10 cellular contexts compared by ENCODE assay signal in genomic region chr10:31129261-31129660, GRCh38.
DNase-seq lines count a peak whose midpoint lies in the region; FAIRE-seq and TF ChIP-seq lines count a peak whose summit lies in the region.
"Had no signal": no experiment of that assay in that cellular context is flagged by ENCODE, and none has a peak within 500 bp of the region (broad histone marks: within the 10 kb centered on the region; RNA-seq: fewer than 3 reads in every experiment).

No MANE protein-coding gene starts in this region.

- peaks cover 6% of the 10 kb centered on the region for H3K36me3 Mint-ChIP-seq in activated T-helper 1 cell treated with anti-CD3 and anti-CD28 coated beads, Interleukin-12 subunit alpha, Interleukin-12 subunit beta, Interleukin-2, Interleukin-4 antibody, amounts not matched to agents 30 ng/mL and 10 ng/mL and 1 ng/mL, durations not matched to agents 14 hours and 24 hours and 36 hours (ENCODE audit: low read depth)
- H3K36me3 Mint-ChIP-seq: type B pancreatic cell had no signal

- H3K36me3 ChIP-seq in bronchial epithelial cell (ENCODE audit: control insufficient read depth, insufficient read depth, low read length) (no peaks in the 10 kb centered on the region), kidney epithelial cell (ENCODE audit: control insufficient read depth, insufficient read depth, low read length) (no peaks in the 10 kb centered on the region)

- intact Hi-C loops in activated T-helper 1 cell treated with anti-CD3 and anti-CD28 coated beads, Interleukin-12 subunit alpha, Interleukin-12 subunit beta, Interleukin-2, Interleukin-4 antibody, amounts not matched to agents 30 ng/mL and 10 ng/mL and 1 ng/mL, durations not matched to agents 14 hours and 24 hours and 36 hours (cut with micrococcal nuclease): no loop called here

- peaks cover 1% of the 10 kb centered on the region for H3K27me3 ChIP-seq in bronchial epithelial cell (ENCODE audit: control insufficient read depth, insufficient read depth, low read length)
- no peaks in the 10 kb centered on the region for H3K27me3 ChIP-seq in kidney epithelial cell (ENCODE audit: control insufficient read depth, insufficient read depth, low read length)

- no peaks in the 10 kb centered on the region for H3K9me3 Mint-ChIP-seq in activated T-helper 1 cell treated with anti-CD3 and anti-CD28 coated beads, Interleukin-12 subunit alpha, Interleukin-12 subunit beta, Interleukin-2, Interleukin-4 antibody, amounts not matched to agents 30 ng/mL and 10 ng/mL and 1 ng/mL, durations not matched to agents 14 hours and 24 hours and 36 hours
- H3K9me3 Mint-ChIP-seq: activated naive CD8-positive, alpha-beta T cell treated with anti-CD3 and anti-CD28 coated beads, Interleukin-2, amount 10 ng/mL, durations not matched to agents 7 days and 5 days; type B pancreatic cell had no signal

- no peak overlapping the region for H3K4me3 ChIP-seq in bronchial epithelial cell (ENCODE audit: low read depth, low read length)
- H3K4me3 ChIP-seq in kidney epithelial cell (ENCODE audit: low read depth, low read length): no peak overlapping the region

- H3K27me3 Mint-ChIP-seq in activated T-helper 1 cell treated with anti-CD3 and anti-CD28 coated beads, Interleukin-12 subunit alpha, Interleukin-12 subunit beta, Interleukin-2, Interleukin-4 antibody, amounts not matched to agents 30 ng/mL and 10 ng/mL and 1 ng/mL, durations not matched to agents 14 hours and 24 hours and 36 hours (ENCODE audit: insufficient read depth): no peaks in the 10 kb centered on the region

- peak; percentile 86 for FAIRE-seq in bronchial epithelial cell (lab: Jason Lieb, UNC)

- no peak overlapping the region for H3K4me3 Mint-ChIP-seq in activated T-helper 1 cell treated with anti-CD3 and anti-CD28 coated beads, Interleukin-12 subunit alpha, Interleukin-12 subunit beta, Interleukin-2, Interleukin-4 antibody, amounts not matched to agents 30 ng/mL and 10 ng/mL and 1 ng/mL, durations not matched to agents 14 hours and 24 hours and 36 hours
- H3K4me3 Mint-ChIP-seq: activated naive CD8-positive, alpha-beta T cell treated with anti-CD3 and anti-CD28 coated beads, Interleukin-2, amount 10 ng/mL, durations not matched to agents 7 days and 5 days; type B pancreatic cell had no signal

- peaks cover 59% of the 10 kb centered on the region for H3K4me1 Mint-ChIP-seq in activated T-helper 1 cell treated with anti-CD3 and anti-CD28 coated beads, Interleukin-12 subunit alpha, Interleukin-12 subunit beta, Interleukin-2, Interleukin-4 antibody, amounts not matched to agents 30 ng/mL and 10 ng/mL and 1 ng/mL, durations not matched to agents 14 hours and 24 hours and 36 hours (ENCODE audit: low read depth)

- DNase-seq in A172 (ENCODE audit: low spot score) (peak; percentile 68), HCEC 1CT (peak; percentile 87), bronchial epithelial cell (ENCODE audit: low read depth) (peak; percentile 30), kidney epithelial cell (ENCODE audit: low read depth) (peak; percentile 62), ureter (ENCODE audit: low spot score) (no peak), NCI-H510A (lab: John Stamatoyannopoulos, UW) (no peak), dedifferentiated amniotic fluid mesenchymal stem cell (ENCODE audit: extremely low spot score) (no peak)
- DNase-seq in activated T-helper 1 cell treated with anti-CD3 and anti-CD28 coated beads, Interleukin-12 subunit alpha, Interleukin-12 subunit beta, Interleukin-2, Interleukin-4 antibody, amounts not matched to agents 30 ng/mL and 10 ng/mL and 1 ng/mL, durations not matched to agents 14 hours and 24 hours and 36 hours (ENCODE audit: low spot score): no peak
- DNase-seq: activated naive CD8-positive, alpha-beta T cell treated with anti-CD3 and anti-CD28 coated beads, Interleukin-2, amount 10 ng/mL, durations not matched to agents 7 days and 5 days had no signal

- H3K27ac Mint-ChIP-seq in activated T-helper 1 cell treated with anti-CD3 and anti-CD28 coated beads, Interleukin-12 subunit alpha, Interleukin-12 subunit beta, Interleukin-2, Interleukin-4 antibody, amounts not matched to agents 30 ng/mL and 10 ng/mL and 1 ng/mL, durations not matched to agents 14 hours and 24 hours and 36 hours: no peak overlapping the region
- H3K27ac Mint-ChIP-seq: activated naive CD8-positive, alpha-beta T cell treated with anti-CD3 and anti-CD28 coated beads, Interleukin-2, amount 10 ng/mL, durations not matched to agents 7 days and 5 days; type B pancreatic cell had no signal

- no peak for TF ChIP-seq CTCF in bronchial epithelial cell (IDR thresholded peaks at IDR 0.05; ENCODE audit: insufficient read depth, low read length, severe bottlenecking)
- TF ChIP-seq CTCF in kidney epithelial cell (IDR thresholded peaks at IDR 0.05; ENCODE audit: insufficient read depth, low read length, poor library complexity, severe bottlenecking): no peak

Comparison
In these comparisons a context has a peak if more than half of its experiments do, and no peak if none do; other contexts are left out.
1. DNase-seq: peak in A172 (single experiment), HCEC 1CT (single experiment), bronchial epithelial cell (single experiment) and kidney epithelial cell (single experiment); none in ureter (single experiment), NCI-H510A (single experiment), activated T-helper 1 cell treated with anti-CD3 and anti-CD28 coated beads, Interleukin-12 subunit alpha, Interleukin-12 subunit beta, Interleukin-2, Interleukin-4 antibody, amounts not matched to agents 30 ng/mL and 10 ng/mL and 1 ng/mL, durations not matched to agents 14 hours and 24 hours and 36 hours (single experiment) and dedifferentiated amniotic fluid mesenchymal stem cell (single experiment).